Comparison of ENCODE assay signal across 14 cellular contexts in the genomic region with DNA sequence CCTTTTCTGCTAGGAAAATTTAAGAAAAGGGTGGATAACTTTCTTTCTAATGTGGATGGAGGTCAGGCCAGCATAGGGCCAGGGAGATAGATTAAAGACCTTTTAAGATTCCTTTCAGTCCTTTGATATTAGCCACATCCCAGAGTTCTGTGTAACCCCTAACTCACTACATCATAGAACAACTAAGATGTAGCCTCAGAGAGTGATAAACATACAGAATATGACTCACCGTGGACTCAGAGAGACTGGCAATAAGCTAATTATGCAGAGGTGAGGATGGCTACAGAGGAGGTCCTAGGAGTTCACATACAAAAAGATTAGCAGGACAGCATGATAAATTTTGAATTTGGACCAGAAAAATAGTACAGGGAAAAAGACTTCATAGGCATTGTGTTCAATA.
DNase-seq lines count a peak whose midpoint lies in the region; ATAC-seq and TF ChIP-seq lines count a peak whose summit lies in the region.
"Had no signal": no experiment of that assay in that cellular context is flagged by ENCODE, and none has a peak within 500 bp of the region (broad histone marks: within the 10 kb centered on the region; RNA-seq: fewer than 3 reads in every experiment).

No MANE protein-coding gene starts in this region.

- no peak overlapping the region for H2AFZ ChIP-seq in PC-9

- H3K4me3 Mint-ChIP-seq in activated T-cell treated with anti-CD3 and anti-CD28 coated beads, Interleukin-2, amount 50 U/mL, for 24 hours = no peak overlapping the region
- H3K4me3 Mint-ChIP-seq in dendritic cell treated with granulocyte-macrophage colony-stimulating factor and Interleukin-4, amounts not matched to agents 40 ng/mL and 50 ng/mL, for 4 days = no peak overlapping the region
- H3K4me3 Mint-ChIP-seq: CD4-positive, alpha-beta memory T cell; HFFc6 had no signal

- H3K27me3 ChIP-seq in PC-9 (ENCODE audit: insufficient read depth, low read depth) = peaks cover 13% of the 10 kb centered on the region; the same call in 1 of the 2 replicates

- peaks cover 52% of the 10 kb centered on the region for H3K36me3 Mint-ChIP-seq in activated T-cell treated with anti-CD3 and anti-CD28 coated beads, Interleukin-2, amount 50 U/mL, for 24 hours (ENCODE audit: low read depth)
- peaks cover 89% of the 10 kb centered on the region for H3K36me3 Mint-ChIP-seq in dendritic cell treated with granulocyte-macrophage colony-stimulating factor and Interleukin-4, amounts not matched to agents 40 ng/mL and 50 ng/mL, for 4 days (ENCODE audit: low read depth)
- H3K36me3 Mint-ChIP-seq: CD4-positive, alpha-beta memory T cell had no signal

- no peaks in the 10 kb centered on the region for H4K20me1 ChIP-seq in PC-9 (ENCODE audit: insufficient read depth)

- H3K9me2 ChIP-seq in PC-9 (ENCODE audit: insufficient read depth) = no peaks in the 10 kb centered on the region

- H3F3A ChIP-seq in PC-9 (ENCODE audit: insufficient read depth, low read depth) = no peaks in the 10 kb centered on the region

- H3K79me2 ChIP-seq in PC-9 (ENCODE audit: low read depth) = no peaks in the 10 kb centered on the region

- H3K9me3 Mint-ChIP-seq in activated T-cell treated with anti-CD3 and anti-CD28 coated beads, Interleukin-2, amount 50 U/mL, for 24 hours = peaks cover 11% of the 10 kb centered on the region
- H3K9me3 Mint-ChIP-seq in dendritic cell treated with granulocyte-macrophage colony-stimulating factor and Interleukin-4, amounts not matched to agents 40 ng/mL and 50 ng/mL, for 4 days = peaks cover 13% of the 10 kb centered on the region
- H3K9me3 Mint-ChIP-seq: HFFc6 had no signal

- no peak for TF ChIP-seq CTCF in PC-9 (conservative IDR thresholded peaks at IDR 0.05)

- BruUV-seq in PC-9 (replicated peaks; lab: Mats Ljungman, UMichigan) = no TSS peak

- POLR2A ChIA-PET in PC-9 (lab: Charles Lee; ENCODE audit: unreplicated experiment) = no interaction called here

- no peaks in the 10 kb centered on the region for H3K9me3 ChIP-seq in PC-9 (ENCODE audit: insufficient read depth, low read depth)

- H3K27ac ChIP-seq in PC-9 = no peak overlapping the region

- H3K27ac Mint-ChIP-seq in activated T-cell treated with anti-CD3 and anti-CD28 coated beads, Interleukin-2, amount 50 U/mL, for 24 hours = peak overlapping the region; percentile 91
- H3K27ac Mint-ChIP-seq in dendritic cell treated with granulocyte-macrophage colony-stimulating factor and Interleukin-4, amounts not matched to agents 40 ng/mL and 50 ng/mL, for 4 days = peak overlapping the region; percentile 25
- H3K27ac Mint-ChIP-seq: HFFc6 had no signal

- CTCF ChIA-PET in PC-9 (lab: Charles Lee) = interaction anchor here (0.6 kb wide), 1 partner anchor 47 kb away, joined by 9 read pairs; no protein-coding TSS in a partner anchor

- ATAC-seq in HG02642 (IDR thresholded peaks at IDR 0.05; ENCODE audit: poor library complexity, unreplicated experiment) = no peak
- no peak for ATAC-seq in GM18502 (IDR thresholded peaks at IDR 0.05; ENCODE audit: poor library complexity, unreplicated experiment)

- H3K27me3 Mint-ChIP-seq in activated T-cell treated with anti-CD3 and anti-CD28 coated beads, Interleukin-2, amount 50 U/mL, for 24 hours = no peaks in the 10 kb centered on the region
- H3K27me3 Mint-ChIP-seq in dendritic cell treated with granulocyte-macrophage colony-stimulating factor and Interleukin-4, amounts not matched to agents 40 ng/mL and 50 ng/mL, for 4 days = no peaks in the 10 kb centered on the region
- H3K27me3 Mint-ChIP-seq: CD4-positive, alpha-beta memory T cell had no signal

- no peaks in the 10 kb centered on the region for H3K36me3 ChIP-seq in PC-9 (ENCODE audit: low read depth)

- no peak overlapping the region for H3K4me2 ChIP-seq in PC-9

- no peak for DNase-seq in activated T-cell treated with anti-CD3 and anti-CD28 coated beads, Interleukin-2, amount 50 U/mL, for 24 hours
- no peak for DNase-seq in activated T-cell treated with anti-CD3 and anti-CD28 coated beads, Interleukin-2, amount 50 U/mL, for 48 hours
- DNase-seq in NCI-H69 (lab: John Stamatoyannopoulos, UW) (peak; percentile 22), renal cortical epithelial cell (ENCODE audit: low read depth) (peak; percentile 33), PC-9 (no peak)
- DNase-seq: CD4-positive, alpha-beta memory T cell; cerebellar nuclear complex; HFFc6; MM.1S; NCI-H1694 treated with DMSO at 0.1 percent for 48 hours; T-helper 9 cell had no signal

- no peak overlapping the region for H3K4me3 ChIP-seq in PC-9

- H3K4me1 Mint-ChIP-seq in activated T-cell treated with anti-CD3 and anti-CD28 coated beads, Interleukin-2, amount 50 U/mL, for 24 hours (ENCODE audit: low read depth) = peaks cover 22% of the 10 kb centered on the region
- peaks cover 12% of the 10 kb centered on the region for H3K4me1 Mint-ChIP-seq in dendritic cell treated with granulocyte-macrophage colony-stimulating factor and Interleukin-4, amounts not matched to agents 40 ng/mL and 50 ng/mL, for 4 days (ENCODE audit: low read depth)
- H3K4me1 Mint-ChIP-seq: CD4-positive, alpha-beta memory T cell had no signal

- intact Hi-C loops in dendritic cell treated with granulocyte-macrophage colony-stimulating factor and Interleukin-4, amounts not matched to agents 40 ng/mL and 50 ng/mL, for 4 days (cut with micrococcal nuclease) = no loop called here
- intact Hi-C loops in PC-9 (cut with micrococcal nuclease; ENCODE audit: unreplicated experiment) = no loop called here

- H3K4me1 ChIP-seq in PC-9 (replicated peaks; ENCODE audit: insufficient read depth) = no peaks in the 10 kb centered on the region

Comparison
In these comparisons a context has a peak if more than half of its experiments do, and no peak if none do; other contexts are left out.
1. DNase-seq: peak in NCI-H69 (single experiment) and renal cortical epithelial cell (single experiment); none in activated T-cell treated with anti-CD3 and anti-CD28 coated beads, Interleukin-2, amount 50 U/mL, for 24 hours (single experiment), activated T-cell treated with anti-CD3 and anti-CD28 coated beads, Interleukin-2, amount 50 U/mL, for 48 hours (0 of 2) and PC-9 (0 of 2).